14 cellular contexts compared by ENCODE assay signal in genomic region chr3:126964261-126964660, GRCh38.
"Had no signal": no experiment of that assay in that cellular context is flagged by ENCODE, and none has a peak within 500 bp of the region (broad histone marks: within the 10 kb centered on the region; RNA-seq: fewer than 3 reads in every experiment).

No MANE protein-coding gene starts in this region.

- DNase-seq: activated naive CD4-positive, alpha-beta T cell treated with Interleukin-2 at 50 U/mL for 16 hours; activated naive CD8-positive, alpha-beta T cell treated with anti-CD3 and anti-CD28 coated beads for 36 hours; activated T-cell treated with anti-CD3 and anti-CD28 coated beads, Interleukin-2, amount 50 U/mL, for 48 hours; naive thymus-derived CD4-positive, alpha-beta T cell; stimulated activated CD4-positive, alpha-beta T cell treated with anti-CD3 and anti-CD28 coated beads, Interleukin-12 subunit alpha, Interleukin-12 subunit beta, amount 100 ng/mL, for 4 hours; stimulated activated CD4-positive, alpha-beta T cell treated with anti-CD3 and anti-CD28 coated beads, Interleukin-4, amount 100 ng/mL, for 4 hours; substantia nigra; T-helper 9 cell; thyroid gland; uterus had no signal

- H3K36me3 ChIP-seq: prostate gland, thyroid gland, uterus had no signal

- H3K27me3 ChIP-seq: thyroid gland, uterus had no signal

- H3K4me1 ChIP-seq: uterus had no signal

- H3K9me3 ChIP-seq: prostate gland, thyroid gland, uterus had no signal

- ATAC-seq: naive thymus-derived CD4-positive, alpha-beta T cell; WTC11 had no signal

- FAIRE-seq: keratinocyte had no signal

- H3K27ac ChIP-seq: epithelial cell of prostate, prostate gland, thyroid gland, uterus had no signal

- H3K4me3 ChIP-seq: prostate gland, thyroid gland, uterus had no signal
